Comparison of ENCODE assay signal across 2 cellular contexts in the genomic region with DNA sequence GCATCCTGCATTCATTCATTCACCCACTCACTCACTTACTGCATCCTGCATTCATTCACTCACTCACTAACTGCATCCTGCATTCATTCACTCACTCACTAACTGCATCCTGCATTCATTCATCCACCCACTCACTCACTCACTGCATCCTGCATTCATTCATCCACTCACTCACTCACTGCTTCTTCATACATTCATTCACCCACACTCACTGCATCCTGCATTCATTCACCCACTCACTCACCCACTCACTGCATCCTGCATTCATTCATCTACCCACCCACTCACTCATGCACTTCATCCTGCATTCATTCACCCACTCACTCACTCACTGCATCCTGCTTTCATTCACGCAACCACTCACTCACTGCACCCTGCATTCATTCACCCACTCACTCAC.
TF ChIP-seq lines count a peak whose summit lies in the region.

No MANE protein-coding gene starts in this region.

TF ChIP-seq in GM12878, 131 proteins besides CTCF, POLR2A, EP300 and RAD21:
- TF ChIP-seq ZNF24 (IDR thresholded peaks at IDR 0.05) (peak; percentile 94), HDAC6 (IDR thresholded peaks at IDR 0.05; ENCODE audit: unreplicated experiment) (no peak)
TF ChIP-seq in GM12878: peak in this region for 1.

TF ChIP-seq in H1, 55 proteins besides CTCF, POLR2A, EP300 and RAD21:
- TF ChIP-seq NANOG (IDR thresholded peaks at IDR 0.05; ENCODE audit: insufficient read depth, low read depth, low read length, poor library complexity, severe bottlenecking) (no peak), TCF12 (IDR thresholded peaks at IDR 0.05; ENCODE audit: low read depth, low read length) (no peak), CBX8 (IDR thresholded peaks at IDR 0.05; ENCODE audit: borderline replicate concordance, low read depth, low read length) (no peak), HDAC2 (IDR thresholded peaks at IDR 0.05; ENCODE audit: borderline replicate concordance in 1 of 2, low read depth in 2 of 2, low read length in 2 of 2) (no peak), EGR1 (IDR thresholded peaks at IDR 0.05; ENCODE audit: borderline replicate concordance, low read depth, low read length) (no peak), PHF8 (conservative IDR thresholded peaks at IDR 0.05; ENCODE audit: low read depth, low read length) (no peak), POU5F1 (IDR thresholded peaks at IDR 0.05; ENCODE audit: low read depth, low read length) (no peak)
- TF ChIP-seq, protein P1, sequence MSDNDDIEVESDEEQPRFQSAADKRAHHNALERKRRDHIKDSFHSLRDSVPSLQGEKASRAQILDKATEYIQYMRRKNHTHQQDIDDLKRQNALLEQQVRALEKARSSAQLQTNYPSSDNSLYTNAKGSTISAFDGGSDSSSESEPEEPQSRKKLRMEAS (IDR thresholded peaks at IDR 0.05), result no peak
